1 cellular context compared by ENCODE assay signal in the genomic region with DNA sequence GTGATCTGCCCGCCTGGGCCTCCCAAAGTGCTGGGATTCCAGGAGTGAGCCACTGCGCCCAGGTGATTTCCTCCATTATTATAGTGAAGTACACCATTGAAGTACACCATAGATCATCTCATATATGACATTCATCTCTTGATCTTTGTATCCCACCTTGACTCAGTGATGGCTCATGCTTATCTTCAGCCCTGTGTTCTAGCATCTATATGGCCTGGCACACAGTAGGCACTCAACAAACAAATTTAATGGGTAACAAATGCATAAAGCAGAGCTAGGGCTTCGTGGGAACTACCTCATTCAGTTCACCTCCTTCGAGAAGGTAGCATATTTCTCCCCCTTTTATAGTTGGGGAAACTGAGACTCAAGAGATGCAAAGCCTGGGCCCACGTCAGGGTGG.
TF ChIP-seq lines count a peak whose summit lies in the region.

No MANE protein-coding gene starts in this region.

TF ChIP-seq in H1, 55 proteins besides CTCF, POLR2A, EP300 and RAD21:
- TF ChIP-seq, protein P1, sequence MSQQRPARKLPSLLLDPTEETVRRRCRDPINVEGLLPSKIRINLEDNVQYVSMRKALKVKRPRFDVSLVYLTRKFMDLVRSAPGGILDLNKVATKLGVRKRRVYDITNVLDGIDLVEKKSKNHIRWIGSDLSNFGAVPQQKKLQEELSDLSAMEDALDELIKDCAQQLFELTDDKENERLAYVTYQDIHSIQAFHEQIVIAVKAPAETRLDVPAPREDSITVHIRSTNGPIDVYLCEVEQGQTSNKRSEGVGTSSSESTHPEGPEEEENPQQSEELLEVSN (IDR thresholded peaks at IDR 0.05): no peak
- no peak for TF ChIP-seq CTBP2 (IDR thresholded peaks at IDR 0.05; ENCODE audit: borderline replicate concordance, insufficient read depth, insufficient read length, low read length)
- no peak for TF ChIP-seq SP2 (IDR thresholded peaks at IDR 0.05; ENCODE audit: low read length)
- TF ChIP-seq NANOG (IDR thresholded peaks at IDR 0.05; ENCODE audit: insufficient read depth, low read depth, low read length, poor library complexity, severe bottlenecking): no peak
- TF ChIP-seq KDM4A (IDR thresholded peaks at IDR 0.05; ENCODE audit: low read depth, low read length, severe bottlenecking): no peak
- no peak for TF ChIP-seq ATF3 (IDR thresholded peaks at IDR 0.05; ENCODE audit: insufficient read depth, low read depth, low read length)
- TF ChIP-seq BCL11A (IDR thresholded peaks at IDR 0.05; ENCODE audit: low read depth in 2 of 2, low read length in 2 of 2): no peak
- TF ChIP-seq CBX8 (IDR thresholded peaks at IDR 0.05; ENCODE audit: borderline replicate concordance, low read depth, low read length): no peak
- 0 out of 2 replicates have a peak, but pooled peaks have one; percentile 5 for TF ChIP-seq TAF1 (IDR thresholded peaks at IDR 0.05; ENCODE audit: low read depth, low read length)
